Comparison of ENCODE assay signal across 31 cellular contexts in genomic region chr16:48682971-48683370, GRCh38.
"Had no signal": no experiment of that assay in that cellular context is flagged by ENCODE, and none has a peak within 500 bp of the region (broad histone marks: within the 10 kb centered on the region; RNA-seq: fewer than 3 reads in every experiment).

No MANE protein-coding gene starts in this region.

- DNase-seq: activated effector memory CD4-positive, alpha-beta T cell treated with anti-CD3 and anti-CD28 coated beads, Interleukin-2, amount 50 U/mL, for 16 hours; activated effector memory CD4-positive, alpha-beta T cell treated with Interleukin-2 at 50 U/mL for 16 hours; activated gamma-delta T cell; activated gamma-delta T cell treated with Interleukin-2 at 50 U/mL for 16 hours; activated naive CD4-positive, alpha-beta T cell; activated naive CD4-positive, alpha-beta T cell treated with anti-CD3 and anti-CD28 coated beads for 36 hours; activated naive CD4-positive, alpha-beta T cell treated with anti-CD3 and anti-CD28 coated beads, Interleukin-2, amount 10 ng/mL, durations not matched to agents 7 days and 5 days; activated naive CD4-positive, alpha-beta T cell treated with anti-CD3 and anti-CD28 coated beads, Interleukin-2, amount 50 U/mL, for 16 hours; activated naive CD4-positive, alpha-beta T cell treated with Interleukin-2 at 50 U/mL for 16 hours; activated naive CD8-positive, alpha-beta T cell treated with anti-CD3 and anti-CD28 coated beads for 36 hours; activated naive CD8-positive, alpha-beta T cell treated with anti-CD3 and anti-CD28 coated beads, Interleukin-2, amount 10 ng/mL, durations not matched to agents 7 days and 5 days; activated naive CD8-positive, alpha-beta T cell treated with anti-CD3 and anti-CD28 coated beads, Interleukin-2, amount 50 U/mL, for 24 hours; activated T-cell treated with anti-CD3 and anti-CD28 coated beads for 4 hours; activated T-cell treated with anti-CD3 and anti-CD28 coated beads, Interleukin-2, amount 50 U/mL, for 1 hour; activated T-cell treated with anti-CD3 and anti-CD28 coated beads, Interleukin-2, amount 50 U/mL, for 24 hours; activated T-cell treated with anti-CD3 and anti-CD28 coated beads, Interleukin-2, amount 50 U/mL, for 4 hours; activated T-cell treated with anti-CD3 and anti-CD28 coated beads, Interleukin-2, amount 50 U/mL, for 48 hours; adrenal gland; amniotic stem cell; amygdala; anterior cingulate cortex; aorta; body of pancreas; brain microvascular endothelial cell; caudate nucleus; central memory CD4-positive, alpha-beta T cell; cerebellar nuclear complex had no signal

- H3K27ac ChIP-seq: adrenal gland, ascending aorta, body of pancreas, brain microvascular endothelial cell, breast epithelium, cardiac muscle cell had no signal

- H3K9me3 ChIP-seq: adrenal gland, ascending aorta, body of pancreas, breast epithelium had no signal

- H3K4me3 ChIP-seq: adrenal gland, ascending aorta, body of pancreas, breast epithelium, cardiac muscle cell had no signal

- FAIRE-seq: astrocyte had no signal

- H3K27me3 ChIP-seq: adrenal gland, ascending aorta, body of pancreas, brain microvascular endothelial cell, breast epithelium, cardiac muscle cell had no signal

- H3K36me3 ChIP-seq: adrenal gland, ascending aorta, brain microvascular endothelial cell, breast epithelium, cardiac muscle cell had no signal

- H3K4me1 ChIP-seq: adrenal gland, ascending aorta, body of pancreas, breast epithelium had no signal
